19 cellular contexts compared by ENCODE assay signal in genomic region chr10:27328946-27329345, GRCh38.
DNase-seq lines count a peak whose midpoint lies in the region; ATAC-seq, FAIRE-seq and TF ChIP-seq lines count a peak whose summit lies in the region.
"Had no signal": no experiment of that assay in that cellular context is flagged by ENCODE, and none has a peak within 500 bp of the region (broad histone marks: within the 10 kb centered on the region; RNA-seq: fewer than 3 reads in every experiment).

No MANE protein-coding gene starts in this region.

- H3K4me3 ChIP-seq in retinal pigment epithelial cell (ENCODE audit: low read length) = no peak overlapping the region
- H3K4me3 ChIP-seq: BLaER1 treated with 17β-estradiol and CSF1 and Interleukin-3, amounts not matched to agents 10 nM and 100 nM had no signal

- FAIRE-seq in GM19239 (lab: Jason Lieb, UNC) = peak; percentile 64
- FAIRE-seq: GM12891, GM18507 had no signal

- ATAC-seq in SK-N-SH treated with all-trans-retinoic acid at 6 μM for 48 hours (no peak), sciatic nerve (no peak), GM21381 (IDR thresholded peaks at IDR 0.05; ENCODE audit: unreplicated experiment) (no peak)
- ATAC-seq: CD8-positive, alpha-beta T cell had no signal

- DNase-seq in GM19239 (ENCODE audit: insufficient read length, low spot score) (no peak), SK-N-DZ (ENCODE audit: low spot score) (peak; percentile 17), retinal pigment epithelial cell (ENCODE audit: low read depth) (peak; percentile 4), activated gamma-delta T cell (lab: John Stamatoyannopoulos, UW) (no peak), Kasumi-1 (lab: John Stamatoyannopoulos, UW) (no peak), sciatic nerve (ENCODE audit: low spot score) (no peak)
- DNase-seq: 8988T; ACHN; Caco-2; Calu3; CD4-positive, alpha-beta T cell; CD8-positive, alpha-beta T cell; DMS79 treated with DMSO at 0.1 percent for 48 hours; GF-D8 had no signal

- no peak for TF ChIP-seq CTCF in retinal pigment epithelial cell (conservative IDR thresholded peaks at IDR 0.05; ENCODE audit: low read depth, low read length)

- intact Hi-C loops in sciatic nerve (cut with DNase I) = no loop called here

TF ChIP-seq in SK-N-SH treated with all-trans-retinoic acid at 6 μM for 48 hours, 23 proteins besides CTCF, POLR2A, EP300 and RAD21:
- TF ChIP-seq TSHZ2 (CRISPR knock-in tag; IDR thresholded peaks at IDR 0.05) = peak; percentile 96
- TF ChIP-seq ZC3H10 (CRISPR knock-in tag; IDR thresholded peaks at IDR 0.05) = no peak
- no peak for TF ChIP-seq BACH2 (CRISPR knock-in tag; IDR thresholded peaks at IDR 0.05; ENCODE audit: borderline replicate concordance)
- TF ChIP-seq RARB (CRISPR knock-in tag; IDR thresholded peaks at IDR 0.05) = no peak
- no peak for TF ChIP-seq ZNF565 (CRISPR knock-in tag; conservative IDR thresholded peaks at IDR 0.05; ENCODE audit: low read depth)
- peak; percentile 94 for TF ChIP-seq ISL1 (CRISPR knock-in tag; IDR thresholded peaks at IDR 0.05)
- peak; percentile 79 for TF ChIP-seq ESRRG (CRISPR knock-in tag; IDR thresholded peaks at IDR 0.05)
- TF ChIP-seq TOX (CRISPR knock-in tag; IDR thresholded peaks at IDR 0.05; ENCODE audit: borderline replicate concordance) = no peak
- 0 out of 2 replicates have a peak, but pooled peaks have one; percentile 39 for TF ChIP-seq GLIS3 (CRISPR knock-in tag; IDR thresholded peaks at IDR 0.05)
- TF ChIP-seq OSR1 (CRISPR knock-in tag; IDR thresholded peaks at IDR 0.05) = no peak
- no peak for TF ChIP-seq ZFP3 (CRISPR knock-in tag; IDR thresholded peaks at IDR 0.05)
- TF ChIP-seq PATZ1 (CRISPR knock-in tag; IDR thresholded peaks at IDR 0.05; ENCODE audit: borderline replicate concordance) = no peak
- no peak for TF ChIP-seq POU6F1 (CRISPR knock-in tag; IDR thresholded peaks at IDR 0.05; ENCODE audit: borderline replicate concordance, low read depth)
- peak; percentile 91; the same call in 1 of the 2 replicates for TF ChIP-seq SNAI2 (CRISPR knock-in tag; IDR thresholded peaks at IDR 0.05)
- TF ChIP-seq CREB5 (CRISPR knock-in tag; IDR thresholded peaks at IDR 0.05; ENCODE audit: low read depth) = peak; percentile 91
- peak; percentile 74 for TF ChIP-seq ZNF8 (CRISPR knock-in tag; IDR thresholded peaks at IDR 0.05)
- no peak for TF ChIP-seq ZNF70 (CRISPR knock-in tag; IDR thresholded peaks at IDR 0.05)
- TF ChIP-seq ARNTL (CRISPR knock-in tag; IDR thresholded peaks at IDR 0.05; ENCODE audit: borderline replicate concordance, low read depth) = peak; percentile 49; the same call in 1 of the 2 replicates
- no peak for TF ChIP-seq CSDC2 (CRISPR knock-in tag; IDR thresholded peaks at IDR 0.05)
- TF ChIP-seq ZFP30 (CRISPR knock-in tag; IDR thresholded peaks at IDR 0.05) = no peak
- peak; percentile 100 for TF ChIP-seq TCF4 (CRISPR knock-in tag; IDR thresholded peaks at IDR 0.05; ENCODE audit: borderline replicate concordance)
- no peak for TF ChIP-seq PPARA (CRISPR knock-in tag; IDR thresholded peaks at IDR 0.05; ENCODE audit: borderline replicate concordance)
- TF ChIP-seq CSRNP3 (CRISPR knock-in tag; IDR thresholded peaks at IDR 0.05) = peak; percentile 98
TF ChIP-seq in SK-N-SH treated with all-trans-retinoic acid at 6 μM for 48 hours: peak in this region for 10.

Comparison
In these comparisons a context has a peak if more than half of its experiments do, and no peak if none do; other contexts are left out.
1. DNase-seq: peak in SK-N-DZ (single experiment) and retinal pigment epithelial cell (single experiment); none in GM19239 (single experiment), activated gamma-delta T cell (single experiment), Kasumi-1 (0 of 2) and sciatic nerve (single experiment).